1 cellular context compared by ENCODE assay signal in genomic region chrX:49172280-49172780, GRCh38.
TF ChIP-seq lines count a peak whose summit lies in the region.

No MANE protein-coding gene starts in this region.

TF ChIP-seq in HepG2, 621 proteins besides CTCF, POLR2A, EP300 and RAD21:
- TF ChIP-seq YEATS2 (CRISPR knock-in tag; IDR thresholded peaks at IDR 0.05; ENCODE audit: borderline replicate concordance) (no peak), RORA (CRISPR knock-in tag; IDR thresholded peaks at IDR 0.05) (no peak), ZNF839 (CRISPR knock-in tag; IDR thresholded peaks at IDR 0.05; ENCODE audit: borderline replicate concordance) (no peak), ZBTB7A (CRISPR knock-in tag; IDR thresholded peaks at IDR 0.05) (no peak), ZNF841 (CRISPR knock-in tag; IDR thresholded peaks at IDR 0.05; ENCODE audit: borderline replicate concordance) (no peak), ZNF609 (CRISPR knock-in tag; IDR thresholded peaks at IDR 0.05; ENCODE audit: borderline replicate concordance) (no peak), SMARCE1 (IDR thresholded peaks at IDR 0.05; ENCODE audit: borderline replicate concordance) (no peak), POLR2AphosphoS2 (IDR thresholded peaks at IDR 0.05; ENCODE audit: low read depth, low read length) (no peak), AKAP8 (CRISPR knock-in tag; IDR thresholded peaks at IDR 0.05) (no peak), ZNF547 (CRISPR knock-in tag; IDR thresholded peaks at IDR 0.05) (no peak), ZNF552 (CRISPR knock-in tag; IDR thresholded peaks at IDR 0.05; ENCODE audit: borderline replicate concordance) (no peak), KMT2A (CRISPR knock-in tag; IDR thresholded peaks at IDR 0.05) (no peak), ZNF790 (CRISPR knock-in tag; IDR thresholded peaks at IDR 0.05; ENCODE audit: borderline replicate concordance) (no peak), NCOA5 (CRISPR knock-in tag; IDR thresholded peaks at IDR 0.05) (no peak), CCDC6 (CRISPR knock-in tag; IDR thresholded peaks at IDR 0.05) (no peak), ZNF572 (CRISPR knock-in tag; IDR thresholded peaks at IDR 0.05) (no peak), ZKSCAN5 (CRISPR knock-in tag; IDR thresholded peaks at IDR 0.05) (no peak), KDM4B (CRISPR knock-in tag; IDR thresholded peaks at IDR 0.05) (no peak), ZFP41 (CRISPR knock-in tag; IDR thresholded peaks at IDR 0.05; ENCODE audit: borderline replicate concordance) (no peak)
TF ChIP-seq in HepG2: peak in this region for 0.
